Comparison of ENCODE assay signal across 1 cellular context in the genomic region with DNA sequence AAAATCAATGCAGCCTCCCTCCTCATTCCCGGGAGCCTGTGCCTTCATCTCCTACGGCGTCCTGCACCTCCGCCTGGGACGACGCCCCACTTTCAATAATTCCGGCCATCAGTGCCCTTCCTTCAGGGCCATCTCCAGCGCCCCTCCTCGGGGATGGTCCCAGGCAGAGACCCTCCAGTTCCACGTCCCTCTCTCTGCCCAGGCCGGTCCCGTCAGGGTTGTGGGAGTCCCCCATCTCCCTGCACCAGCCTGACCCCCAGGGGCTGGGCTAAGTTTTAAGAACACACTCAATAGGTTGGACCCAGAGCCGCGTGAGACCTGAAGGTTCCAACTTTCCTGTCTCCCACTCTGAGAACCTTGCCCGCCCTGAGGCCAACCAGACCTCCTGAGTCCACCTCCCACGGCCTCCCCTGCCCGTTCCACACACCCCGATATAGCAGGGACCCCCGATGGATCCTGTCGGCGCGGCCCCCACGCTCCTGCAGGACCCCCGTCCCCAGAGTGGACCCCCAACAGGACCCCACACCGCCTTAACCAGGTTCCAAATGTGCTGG.
TF ChIP-seq lines count a peak whose summit lies in the region.

No MANE protein-coding gene starts in this region.

TF ChIP-seq in IMR-90, 13 proteins besides CTCF, POLR2A, EP300 and RAD21 (continued from another document):
- TF ChIP-seq NFE2L2 (IDR thresholded peaks at IDR 0.05; ENCODE audit: low read depth, low read length) = no peak
- TF ChIP-seq RCOR1 (IDR thresholded peaks at IDR 0.05; ENCODE audit: insufficient replicate concordance, low read length) = no peak
- no peak for TF ChIP-seq MAFK (IDR thresholded peaks at IDR 0.05; ENCODE audit: low read depth, low read length)
